In the genomic region with DNA sequence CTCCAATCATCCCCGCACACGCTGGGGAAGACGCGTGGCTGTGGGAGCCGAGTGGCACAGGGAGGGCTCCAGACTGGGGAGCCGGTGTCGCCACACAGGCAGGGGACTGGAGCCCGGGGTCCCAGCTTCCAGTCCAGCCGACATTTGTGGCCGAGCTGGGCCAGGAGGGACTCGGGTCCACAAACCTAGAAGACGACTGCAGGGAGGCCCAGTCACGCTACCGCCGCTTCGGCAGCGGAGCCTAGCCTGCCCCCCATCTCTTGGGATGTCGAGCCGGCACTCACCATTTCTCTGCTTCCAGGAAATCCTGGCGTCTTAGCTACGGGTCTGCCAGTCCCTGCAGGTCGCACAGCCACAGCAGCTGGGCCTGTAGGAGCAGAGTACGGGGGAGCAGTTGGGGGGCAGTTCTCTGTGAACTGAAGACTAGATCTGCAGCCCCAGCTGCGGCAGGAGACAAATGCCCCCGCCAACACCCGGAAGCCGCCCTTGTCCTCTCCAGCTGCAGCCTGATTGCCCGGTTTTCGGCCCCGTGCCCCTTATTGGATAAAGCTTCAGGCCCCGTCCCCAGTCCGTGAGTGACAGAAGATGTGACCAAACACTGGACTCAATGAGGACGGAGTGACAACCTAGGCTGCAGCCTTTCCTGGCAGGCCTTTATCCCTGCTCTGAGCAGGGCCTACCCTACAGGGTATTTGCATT, we compare ENCODE assay signal across 8 cellular contexts.
DNase-seq lines count a peak whose midpoint lies in the region; ATAC-seq, FAIRE-seq and TF ChIP-seq lines count a peak whose summit lies in the region.

No MANE protein-coding gene starts in this region.

- no peak for TF ChIP-seq CTCF in AG10803 (conservative IDR thresholded peaks at IDR 0.05; ENCODE audit: low read length)

- peak overlapping the region; percentile 64 for H3K4me3 ChIP-seq in AG10803 (ENCODE audit: low read length)

- peak; percentile 88 for ATAC-seq in GM19035 (IDR thresholded peaks at IDR 0.05; ENCODE audit: unreplicated experiment)

- FAIRE-seq in frontal cortex (lab: Jason Lieb, UNC): no peak

- DNase-seq in AG10803 (ENCODE audit: low read depth) (peak; percentile 90), HUDEP-2 (lab: John Stamatoyannopoulos, UW; ENCODE audit: unreplicated experiment in 76 of 76) (peak in 63 of 76 experiments; percentile 7 to 88 (median 75)), frontal cortex (ENCODE audit: low spot score in 2 of 2) (peak; percentile 67 to 86), nucleus accumbens (lab: John Stamatoyannopoulos, UW) (peak; percentile 18 to 95 (median 83)), NCI-H2107 (lab: John Stamatoyannopoulos, UW) (no peak), DMS153 (lab: John Stamatoyannopoulos, UW) (no peak)
- peak; percentile 13 to 17 for DNase-seq in activated CD4-positive, alpha-beta T cell treated with anti-CD3 and anti-CD28 coated beads, Interleukin-2, amount 50 U/mL, for 48 hours

Comparison
In these comparisons a context has a peak if more than half of its experiments do, and no peak if none do; other contexts are left out.
1. DNase-seq: peak in AG10803 (single experiment), HUDEP-2 (63 of 76), activated CD4-positive, alpha-beta T cell treated with anti-CD3 and anti-CD28 coated beads, Interleukin-2, amount 50 U/mL, for 48 hours (2 of 2), frontal cortex (2 of 2) and nucleus accumbens (56 of 56); none in NCI-H2107 (single experiment) and DMS153 (single experiment).